8 cellular contexts compared by ENCODE assay signal in the genomic region with DNA sequence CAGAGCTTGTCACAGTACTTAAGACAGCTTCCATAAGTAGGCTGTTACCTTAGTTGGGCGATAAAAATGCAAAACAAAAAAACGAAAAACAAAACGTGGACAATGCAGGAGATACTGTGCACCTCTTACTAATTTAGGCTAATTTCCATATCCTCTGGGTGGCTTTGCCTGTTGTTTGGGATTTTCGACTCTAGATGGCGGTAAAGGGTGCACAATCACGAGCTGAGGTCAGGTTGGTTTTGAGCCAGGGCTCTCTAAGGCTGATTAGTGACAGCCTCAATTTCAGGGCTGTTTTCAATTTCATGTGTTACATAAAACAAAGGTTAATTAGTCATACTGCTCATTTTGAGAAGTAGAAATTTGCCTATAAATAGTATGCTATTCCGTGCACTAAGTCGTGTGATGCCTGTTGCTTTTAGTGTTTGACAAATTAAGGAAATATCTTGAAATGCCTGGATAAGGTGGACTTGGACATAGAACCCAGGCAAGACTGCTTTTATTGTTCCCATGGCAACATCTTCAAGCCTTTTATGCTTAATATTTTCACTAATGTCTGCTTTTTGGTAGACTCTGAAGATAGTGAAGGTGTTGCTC.
DNase-seq lines count a peak whose midpoint lies in the region; ATAC-seq and TF ChIP-seq lines count a peak whose summit lies in the region.

No MANE protein-coding gene starts in this region.

- intact Hi-C loops in activated T-helper 1 cell treated with anti-CD3 and anti-CD28 coated beads, Interleukin-12 subunit alpha, Interleukin-12 subunit beta, Interleukin-2, Interleukin-4 antibody, amounts not matched to agents 30 ng/mL and 10 ng/mL and 1 ng/mL, durations not matched to agents 14 hours and 24 hours and 36 hours (cut with micrococcal nuclease): no loop called here
- intact Hi-C loops in sciatic nerve (cut with DNase I): no loop called here

- no peaks in the 10 kb centered on the region for H3K36me3 Mint-ChIP-seq in activated T-helper 1 cell treated with anti-CD3 and anti-CD28 coated beads, Interleukin-12 subunit alpha, Interleukin-12 subunit beta, Interleukin-2, Interleukin-4 antibody, amounts not matched to agents 30 ng/mL and 10 ng/mL and 1 ng/mL, durations not matched to agents 14 hours and 24 hours and 36 hours (ENCODE audit: low read depth)

- in situ Hi-C loops in KBM-7 (cut with MboI; ENCODE audit: low pct_unique_long_range_greater_than_20kb, low sequenced_read_pairs): no loop called here

- H3K4me1 Mint-ChIP-seq in activated T-helper 1 cell treated with anti-CD3 and anti-CD28 coated beads, Interleukin-12 subunit alpha, Interleukin-12 subunit beta, Interleukin-2, Interleukin-4 antibody, amounts not matched to agents 30 ng/mL and 10 ng/mL and 1 ng/mL, durations not matched to agents 14 hours and 24 hours and 36 hours (ENCODE audit: low read depth): no peaks in the 10 kb centered on the region

- ATAC-seq in GM21786 (IDR thresholded peaks at IDR 0.05; ENCODE audit: unreplicated experiment): peak; percentile 96
- ATAC-seq in sciatic nerve: no peak

- DNase-seq in GM10248 (ENCODE audit: extremely low spot score): peak; percentile 31
- DNase-seq in KBM-7: peak; percentile 77
- DNase-seq in RKO (ENCODE audit: low spot score): peak; percentile 57
- DNase-seq in activated T-helper 1 cell treated with anti-CD3 and anti-CD28 coated beads, Interleukin-12 subunit alpha, Interleukin-12 subunit beta, Interleukin-2, Interleukin-4 antibody, amounts not matched to agents 30 ng/mL and 10 ng/mL and 1 ng/mL, durations not matched to agents 14 hours and 24 hours and 36 hours (ENCODE audit: low spot score): peak; percentile 19
- peak; percentile 17 for DNase-seq in germinal center (ENCODE audit: low spot score)
- peak; percentile 44 for DNase-seq in stimulated activated CD4-positive, alpha-beta T cell treated with anti-CD3 and anti-CD28 coated beads, Interleukin-12 subunit alpha, Interleukin-12 subunit beta, amount 100 ng/mL, for 4 hours
- DNase-seq in sciatic nerve (ENCODE audit: low spot score): no peak

- TF ChIP-seq CTCF in GM10248 (IDR thresholded peaks at IDR 0.05; ENCODE audit: control extremely low read depth, extremely low read depth, low read depth, missing control alignments): peak; percentile 66

- POLR2A ChIA-PET in GM10248 (lab: Yijun Ruan, JAX): no interaction called here

- H3K9me3 Mint-ChIP-seq in activated T-helper 1 cell treated with anti-CD3 and anti-CD28 coated beads, Interleukin-12 subunit alpha, Interleukin-12 subunit beta, Interleukin-2, Interleukin-4 antibody, amounts not matched to agents 30 ng/mL and 10 ng/mL and 1 ng/mL, durations not matched to agents 14 hours and 24 hours and 36 hours: no peaks in the 10 kb centered on the region

- no peak overlapping the region for H3K4me3 Mint-ChIP-seq in activated T-helper 1 cell treated with anti-CD3 and anti-CD28 coated beads, Interleukin-12 subunit alpha, Interleukin-12 subunit beta, Interleukin-2, Interleukin-4 antibody, amounts not matched to agents 30 ng/mL and 10 ng/mL and 1 ng/mL, durations not matched to agents 14 hours and 24 hours and 36 hours

- CTCF ChIA-PET in GM10248 (lab: Yijun Ruan, JAX): interaction anchor here (0.6 to 2.1 kb wide), 19 partner anchors 8 to 1766 kb away, joined by 3 to 18 read pairs (median 4); partner anchors contain the start of gene CBLN2

- H3K27me3 Mint-ChIP-seq in activated T-helper 1 cell treated with anti-CD3 and anti-CD28 coated beads, Interleukin-12 subunit alpha, Interleukin-12 subunit beta, Interleukin-2, Interleukin-4 antibody, amounts not matched to agents 30 ng/mL and 10 ng/mL and 1 ng/mL, durations not matched to agents 14 hours and 24 hours and 36 hours (ENCODE audit: insufficient read depth): no peaks in the 10 kb centered on the region

- H3K27ac Mint-ChIP-seq in activated T-helper 1 cell treated with anti-CD3 and anti-CD28 coated beads, Interleukin-12 subunit alpha, Interleukin-12 subunit beta, Interleukin-2, Interleukin-4 antibody, amounts not matched to agents 30 ng/mL and 10 ng/mL and 1 ng/mL, durations not matched to agents 14 hours and 24 hours and 36 hours: no peak overlapping the region
